2 cellular contexts compared by ENCODE assay signal in genomic region chr12:74689071-74689655, GRCh38.
TF ChIP-seq lines count a peak whose summit lies in the region.

No MANE protein-coding gene starts in this region.

TF ChIP-seq in K562, 482 proteins besides CTCF, POLR2A, EP300 and RAD21 (continued from another document):
- no peak for TF ChIP-seq BRF2 (IDR thresholded peaks at IDR 0.05; ENCODE audit: borderline replicate concordance, insufficient read depth, insufficient read length)
- TF ChIP-seq GTF2E2 (tag; IDR thresholded peaks at IDR 0.05): no peak
- TF ChIP-seq NUFIP1 (IDR thresholded peaks at IDR 0.05; ENCODE audit: partially characterized antibody): no peak
- TF ChIP-seq HDAC1 (IDR thresholded peaks at IDR 0.05): no peak
- no peak for TF ChIP-seq ETV5 (CRISPR knock-in tag; IDR thresholded peaks at IDR 0.05; ENCODE audit: low read depth)
- no peak for TF ChIP-seq TSC22D4 (tag; IDR thresholded peaks at IDR 0.05)
- no peak for TF ChIP-seq KAT2B (IDR thresholded peaks at IDR 0.05; ENCODE audit: low read depth, low read length)
- TF ChIP-seq IRF9 (tag; IDR thresholded peaks at IDR 0.05): no peak
- TF ChIP-seq HNRNPUL1 (IDR thresholded peaks at IDR 0.05; ENCODE audit: low read length): no peak
- TF ChIP-seq ZNF449 (CRISPR knock-in tag; IDR thresholded peaks at IDR 0.05): no peak
- no peak for TF ChIP-seq NR0B1 (IDR thresholded peaks at IDR 0.05; ENCODE audit: partially characterized antibody)
TF ChIP-seq in K562: peak in this region for 0.

TF ChIP-seq in liver, 16 proteins besides CTCF, POLR2A, EP300 and RAD21 (continued from another document):
- no peak for TF ChIP-seq REST (IDR thresholded peaks at IDR 0.05)
- TF ChIP-seq MAX (IDR thresholded peaks at IDR 0.05): no peak
- TF ChIP-seq RXRA (IDR thresholded peaks at IDR 0.05): no peak
- no peak for TF ChIP-seq SP1 (IDR thresholded peaks at IDR 0.05)
- no peak for TF ChIP-seq JUND (IDR thresholded peaks at IDR 0.05)
